Comparison of ENCODE assay signal across 1 cellular context in genomic region chr17:79792371-79792871, GRCh38.
TF ChIP-seq lines count a peak whose summit lies in the region.

No MANE protein-coding gene starts in this region.

TF ChIP-seq in HepG2, 621 proteins besides CTCF, POLR2A, EP300 and RAD21:
- TF ChIP-seq ZNF674 (CRISPR knock-in tag; IDR thresholded peaks at IDR 0.05; ENCODE audit: low read depth) (no peak), ZEB1 (IDR thresholded peaks at IDR 0.05; ENCODE audit: insufficient replicate concordance, low read depth) (no peak), HNF1B (CRISPR knock-in tag; IDR thresholded peaks at IDR 0.05) (no peak), GPN1 (CRISPR knock-in tag; IDR thresholded peaks at IDR 0.05; ENCODE audit: borderline replicate concordance) (no peak), ZBTB40 (IDR thresholded peaks at IDR 0.05) (no peak), ZBTB40 (CRISPR knock-in tag; IDR thresholded peaks at IDR 0.05) (no peak), ZFP1 (CRISPR knock-in tag; IDR thresholded peaks at IDR 0.05) (no peak), ZNF292 (CRISPR knock-in tag; IDR thresholded peaks at IDR 0.05; ENCODE audit: borderline replicate concordance, low read depth) (no peak), REPIN1 (CRISPR knock-in tag; IDR thresholded peaks at IDR 0.05; ENCODE audit: borderline replicate concordance, low read depth) (no peak), ZNF20 (CRISPR knock-in tag; IDR thresholded peaks at IDR 0.05) (no peak)
TF ChIP-seq in HepG2: peak in this region for 0.
